11 cellular contexts compared by ENCODE assay signal in genomic region chr20:25295386-25296093, GRCh38. TPM values are rescaled to one million over a fixed set of nuclear protein-coding genes. Genes with fewer than 3 reads are reported as not detected.
A peak's percentile ranks its signal among the peaks of the same experiment; 100 is the strongest.
DNase-seq lines count a peak whose midpoint lies in the region; ATAC-seq, FAIRE-seq and TF ChIP-seq lines count a peak whose summit lies in the region.
"Had no signal": no experiment of that assay in that cellular context is flagged by ENCODE, and none has a peak within 500 bp of the region (broad histone marks: within the 10 kb centered on the region; RNA-seq: fewer than 3 reads in every experiment).

No MANE protein-coding gene starts in this region.

- H3K4me1 Mint-ChIP-seq in nephron progenitor cell = no peaks in the 10 kb centered on the region
- H3K4me1 Mint-ChIP-seq: neural progenitor cell had no signal

- H3K27me3 ChIP-seq in MM.1S (replicated peaks; ENCODE audit: insufficient read depth, low read length) (no peaks in the 10 kb centered on the region), esophagus (ENCODE audit: control insufficient read depth in 1 of 2, insufficient read depth in 2 of 2, low read length in 2 of 2) (no peaks in the 10 kb centered on the region)
- H3K27me3 ChIP-seq: neural progenitor cell had no signal

- no peak for TF ChIP-seq EP300 in A549 (IDR thresholded peaks at IDR 0.05)

- peaks cover 56% of the 10 kb centered on the region for H3K4me1 ChIP-seq in A549
- H3K4me1 ChIP-seq in MM.1S (ENCODE audit: low read length) = peaks cover 78% of the 10 kb centered on the region
- H3K4me1 ChIP-seq in esophagus (ENCODE audit: control insufficient read depth in 2 of 2, insufficient read depth in 2 of 2, low read length in 1 of 2) = peaks cover 4 to 8% of the 10 kb centered on the region in 2 donors
- H3K4me1 ChIP-seq: neural progenitor cell had no signal

- H3F3A ChIP-seq in MM.1S (ENCODE audit: insufficient read depth, low read length) = peaks cover 72% of the 10 kb centered on the region

- no peak for FAIRE-seq in A549 (lab: Jason Lieb, UNC)

- no peak overlapping the region for H3K4me3 Mint-ChIP-seq in nephron progenitor cell
- H3K4me3 Mint-ChIP-seq: neural progenitor cell had no signal

- peak overlapping the region; percentile 89 for H3K27ac Mint-ChIP-seq in nephron progenitor cell
- H3K27ac Mint-ChIP-seq: activated T-helper 2 cell treated with anti-CD3 and anti-CD28 coated beads, Interferon-gamma antibody, Interleukin-2, Interleukin-4, amounts not matched to agents 10 μg/mL and 5 μg/mL and 100 μg/mL, durations not matched to agents 14 hours and 24 hours and 36 hours; neural progenitor cell had no signal

- peaks cover 4% of the 10 kb centered on the region for H3K79me2 ChIP-seq in MM.1S (ENCODE audit: low read length)

- H3K36me3 ChIP-seq in MM.1S (replicated peaks; ENCODE audit: insufficient read depth, low read length) = no peaks in the 10 kb centered on the region
- H3K36me3 ChIP-seq in esophagus (ENCODE audit: control insufficient read depth in 2 of 2, insufficient read depth in 2 of 2, low read length in 1 of 2) = peaks cover 7 to 36% of the 10 kb centered on the region in 2 donors
- H3K36me3 ChIP-seq: neural progenitor cell had no signal

- H3K9me3 Mint-ChIP-seq in nephron progenitor cell = no peaks in the 10 kb centered on the region
- H3K9me3 Mint-ChIP-seq: activated T-helper 2 cell treated with anti-CD3 and anti-CD28 coated beads, Interferon-gamma antibody, Interleukin-2, Interleukin-4, amounts not matched to agents 10 μg/mL and 5 μg/mL and 100 μg/mL, durations not matched to agents 14 hours and 24 hours and 36 hours; neural progenitor cell had no signal

- TF ChIP-seq CTCF in A549 (IDR thresholded peaks at IDR 0.05) (no peak), MM.1S (IDR thresholded peaks at IDR 0.05; ENCODE audit: low read length) (no peak), nephron progenitor cell (IDR thresholded peaks at IDR 0.05) (no peak)

- H3K9ac ChIP-seq in MM.1S (ENCODE audit: low read length) = peak overlapping the region; percentile 95
- H3K9ac ChIP-seq: neural progenitor cell had no signal

- POLR2A ChIA-PET in A549 (lab: Yijun Ruan, JAX) = interaction anchor here (1.5 to 1.6 kb wide), 2 partner anchors 48 to 104 kb away, joined by 3 to 6 read pairs; partner anchors contain the start of gene PYGB

- 72% methylated on average over 10 of the region's 10 CpGs for WGBS in A549 (ENCODE audit: missing lambda C conversion rate)
- WGBS in esophagus, 2 donors = 33 to 38% methylated on average over 10 of the region's 10 CpGs

- no peaks in the 10 kb centered on the region for H4K20me1 ChIP-seq in MM.1S (ENCODE audit: insufficient read depth, low read length)

- H3K9me3 ChIP-seq in A549 = no peaks in the 10 kb centered on the region
- H3K9me3 ChIP-seq in MM.1S (replicated peaks; ENCODE audit: insufficient read depth, low read length) = no peaks in the 10 kb centered on the region
- no peaks in the 10 kb centered on the region for H3K9me3 ChIP-seq in esophagus (ENCODE audit: control insufficient read depth in 2 of 2, insufficient read depth in 1 of 2, low read depth in 1 of 2, low read length in 1 of 2)

- H3K4me3 ChIP-seq in A549 = no peak overlapping the region
- peak overlapping the region; percentile 9; the same call in 1 of the 2 replicates for H3K4me3 ChIP-seq in MM.1S (ENCODE audit: low read length)
- H3K4me3 ChIP-seq in esophagus (ENCODE audit: low read depth in 1 of 2, low read length in 2 of 2) = no peak overlapping the region
- H3K4me3 ChIP-seq: neural progenitor cell had no signal

- no peak overlapping the region for H2AFZ ChIP-seq in MM.1S (ENCODE audit: low read length)
- H2AFZ ChIP-seq: neural progenitor cell had no signal

- H3K36me3 Mint-ChIP-seq in nephron progenitor cell (ENCODE audit: low read depth) = peaks cover 13% of the 10 kb centered on the region

- H3K9me2 ChIP-seq in MM.1S (replicated peaks; ENCODE audit: insufficient read depth, low read length) = no peaks in the 10 kb centered on the region

- no peaks in the 10 kb centered on the region for H3K27me3 Mint-ChIP-seq in nephron progenitor cell (ENCODE audit: low read depth, poor library complexity)

- ATAC-seq in A549 (peak; percentile 12 to 22; a peak in 4 of 6 replicates), GM19455 (IDR thresholded peaks at IDR 0.05; ENCODE audit: unreplicated experiment) (no peak), GM21528 (IDR thresholded peaks at IDR 0.05; ENCODE audit: low FRiP score, unreplicated experiment) (no peak), HG03378 (IDR thresholded peaks at IDR 0.05; ENCODE audit: unreplicated experiment) (no peak)

- TF ChIP-seq RAD21 in A549 (conservative IDR thresholded peaks at IDR 0.05 in 1 of 2, IDR thresholded peaks at IDR 0.05 in 1 of 2) = no peak

- CTCF ChIA-PET in A549 (lab: Yijun Ruan, JAX) = interaction anchor here (0.6 to 5.1 kb wide), 36 partner anchors 8 to 304 kb away, joined by 3 to 135 read pairs (median 4); partner anchors contain the start of genes GINS1, NINL and PYGB

- no peak overlapping the region for H3K4me2 ChIP-seq in A549
- peak overlapping the region; percentile 95 for H3K4me2 ChIP-seq in MM.1S (ENCODE audit: low read depth, low read length)
- H3K4me2 ChIP-seq: neural progenitor cell had no signal

- TF ChIP-seq POLR2A in A549 (IDR thresholded peaks at IDR 0.05; ENCODE audit: low read length) = no peak

- H3K27ac ChIP-seq in A549 = peak overlapping the region; percentile 5 to 79; a peak in 4 of 6 replicates
- H3K27ac ChIP-seq in MM.1S (ENCODE audit: low read length) = peak overlapping the region; percentile 100
- H3K27ac ChIP-seq in esophagus (ENCODE audit: low read depth in 2 of 2, low read length in 1 of 2) = peak overlapping the region; percentile 58 to 76
- H3K27ac ChIP-seq: neural progenitor cell had no signal

- no peak for DNase-seq in A549 (ENCODE audit: low read depth in 1 of 2, low spot score in 1 of 2)
- DNase-seq in MM.1S = no peak
- no peak for DNase-seq in nephron progenitor cell
- DNase-seq in activated naive CD4-positive, alpha-beta T cell (lab: John Stamatoyannopoulos, UW) = no peak
- DNase-seq: stimulated activated CD8-positive, alpha-beta memory T cell treated with anti-CD3 and anti-CD28 coated beads, Interleukin-4, amount 100 ng/mL, for 48 hours had no signal

TF ChIP-seq in A549, 52 proteins besides CTCF, POLR2A, EP300 and RAD21:
- TF ChIP-seq JUN (IDR thresholded peaks at IDR 0.05) (peak in 1 of 2 experiments; percentile 30; a peak in 2 of 5 replicates), EHF (CRISPR knock-in tag; IDR thresholded peaks at IDR 0.05) (no peak)

RNA-seq across cellular contexts. Expression of gene PYGB, which starts 47.7 kb away (rescaled TPM):
- polyA plus RNA-seq in A549 (2011; rRNA removed) (100 and 113 TPM in 2 replicates), A549 (2017; fragmentation: RNase III; extraction: RNeasy Plus Mini Kit Qiagen cat#74134 plus additional on column Dnase treatment) (85.5 to 93.7 TPM (median 93.2 TPM) in 3 replicates), esophagus (10 to 100 TPM; 38.0 to 59.7 TPM)
- polyA plus RNA-seq in A549 (2012; cell fraction: cytosol; rRNA removed) = 80.7 and 98.5 TPM in 2 replicates
- 252 and 288 TPM in 2 replicates for polyA plus RNA-seq in A549 (2012; cell fraction: nucleus; rRNA removed)
- 178 and 188 TPM in 2 replicates for polyA minus RNA-seq in A549 (2011; rRNA and poly(A)+ RNA removed)

Comparison
In these comparisons a context has a peak if more than half of its experiments do, and no peak if none do; other contexts are left out.
1. ATAC-seq: peak in A549 (2 of 2); none in GM19455 (single experiment), GM21528 (single experiment) and HG03378 (single experiment).
2. H3K27ac ChIP-seq: peak in every context shown above with its lines; median percentile 100 in MM.1S; 67 in esophagus; 42 in A549.